7 cellular contexts compared by ENCODE assay signal in the genomic region with DNA sequence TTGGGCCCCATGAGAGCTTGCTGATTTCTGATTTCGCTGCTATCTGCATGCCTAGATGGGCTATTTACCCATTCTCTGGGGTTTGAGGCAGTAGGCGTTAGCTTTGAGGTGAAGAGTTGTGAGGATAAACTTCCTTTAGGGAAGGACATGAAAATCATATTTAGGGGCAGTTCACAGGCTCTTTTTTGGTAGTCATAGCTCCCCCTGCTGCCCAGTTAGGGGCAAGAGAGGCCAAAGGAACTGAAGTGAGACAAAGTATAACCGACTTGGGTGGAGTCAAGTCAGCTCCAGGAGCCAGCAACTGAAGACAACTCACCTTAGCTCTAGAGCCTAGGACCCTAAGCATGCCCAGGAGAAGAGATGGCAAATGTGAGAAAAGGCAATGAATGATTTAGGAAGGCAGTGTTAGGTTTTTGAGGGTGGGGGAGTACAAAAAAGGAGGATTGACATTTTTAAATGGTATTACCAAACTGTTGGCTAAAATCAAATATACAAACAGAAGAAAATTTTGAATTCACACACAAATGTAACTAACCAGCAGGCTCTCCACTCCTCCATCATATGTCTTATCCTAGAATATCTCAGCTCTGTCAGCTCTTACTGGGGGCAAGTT.
DNase-seq lines count a peak whose midpoint lies in the region; ATAC-seq, FAIRE-seq and TF ChIP-seq lines count a peak whose summit lies in the region.

No MANE protein-coding gene starts in this region.

- H3K9me3 ChIP-seq in body of pancreas = no peaks in the 10 kb centered on the region

- peak; percentile 2 for DNase-seq in GM12891 (ENCODE audit: insufficient read length, low spot score)
- peak; percentile 0 for DNase-seq in NCI-H146 treated with DMSO at 0.1 percent for 48 hours (lab: John Stamatoyannopoulos, UW; ENCODE audit: unreplicated experiment)
- peak; percentile 33 for DNase-seq in T1000 (lab: John Stamatoyannopoulos, UW)
- peak; percentile 73 to 76 (median 73) for DNase-seq in body of pancreas
- DNase-seq in iPS-NIHi11 (ENCODE audit: low spot score) = peak; percentile 60
- DNase-seq in stimulated activated CD4-positive, alpha-beta T cell treated with anti-CD3 and anti-CD28 coated beads, Interleukin-12 subunit alpha, Interleukin-12 subunit beta, amount 100 ng/mL, for 48 hours (ENCODE audit: low read depth in 2 of 3, low spot score in 1 of 3) = peak; percentile 18 to 24 (median 22)

- peak; percentile 46 to 86 (median 81) for TF ChIP-seq CTCF in body of pancreas (IDR thresholded peaks at IDR 0.05)

- intact Hi-C loops in body of pancreas (cut with DNase I) = loop anchor here (10.0 kb wide), 2 partner anchors 629 to 659 kb away; a partner anchor contains a TSS

- TF ChIP-seq POLR2A in GM12891 (IDR thresholded peaks at IDR 0.05; ENCODE audit: low read depth, low read length) (no peak), body of pancreas (IDR thresholded peaks at IDR 0.05) (no peak)

- H3K27me3 ChIP-seq in body of pancreas = no peaks in the 10 kb centered on the region

- H3K27ac ChIP-seq in body of pancreas = no peak overlapping the region

- FAIRE-seq in GM12891 (lab: Jason Lieb, UNC) = peak; percentile 54

- peak; percentile 74 for ATAC-seq in HG02763 (IDR thresholded peaks at IDR 0.05; ENCODE audit: unreplicated experiment)
- ATAC-seq in body of pancreas = peak; percentile 85

- 5 to 6% methylated on average over 3 of the region's 3 CpGs for WGBS in body of pancreas, 2 donors

- no peaks in the 10 kb centered on the region for H3K4me1 ChIP-seq in body of pancreas

- no peaks in the 10 kb centered on the region for H3K36me3 ChIP-seq in body of pancreas (replicated peaks in 1 of 2; ENCODE audit: insufficient read depth in 1 of 2, low read depth in 2 of 2)

- no peak overlapping the region for H3K4me3 ChIP-seq in body of pancreas

TF ChIP-seq in GM12891, 5 proteins besides CTCF, POLR2A, EP300 and RAD21:
- no peak for TF ChIP-seq PAX5 (IDR thresholded peaks at IDR 0.05; ENCODE audit: insufficient read depth, low read length, severe bottlenecking)
- no peak for TF ChIP-seq TAF1 (IDR thresholded peaks at IDR 0.05; ENCODE audit: low read depth, low read length)
- TF ChIP-seq POU2F2 (IDR thresholded peaks at IDR 0.05; ENCODE audit: low read depth, low read length) = no peak
- no peak for TF ChIP-seq POLR2AphosphoS5 (IDR thresholded peaks at IDR 0.05; ENCODE audit: low read depth, low read length)
- no peak for TF ChIP-seq SPI1 (IDR thresholded peaks at IDR 0.05; ENCODE audit: low read depth, low read length)

Comparison
In these comparisons a context has a peak if more than half of its experiments do, and no peak if none do; other contexts are left out.
1. DNase-seq: peak in every context shown above with its lines; median percentile 73 in body of pancreas; 60 in iPS-NIHi11; 33 in T1000; 22 in stimulated activated CD4-positive, alpha-beta T cell treated with anti-CD3 and anti-CD28 coated beads, Interleukin-12 subunit alpha, Interleukin-12 subunit beta, amount 100 ng/mL, for 48 hours; 2 in GM12891; 0 in NCI-H146 treated with DMSO at 0.1 percent for 48 hours.